17 cellular contexts compared by ENCODE assay signal in genomic region chr19:47497073-47497766, GRCh38. TPM values are rescaled to one million over a fixed set of nuclear protein-coding genes. Genes with fewer than 3 reads are reported as not detected.
DNase-seq lines count a peak whose midpoint lies in the region; ATAC-seq, FAIRE-seq and TF ChIP-seq lines count a peak whose summit lies in the region.
"Had no signal": no experiment of that assay in that cellular context is flagged by ENCODE, and none has a peak within 500 bp of the region (broad histone marks: within the 10 kb centered on the region; RNA-seq: fewer than 3 reads in every experiment).

No MANE protein-coding gene starts in this region.

- H3K79me2 ChIP-seq in K562 (ENCODE audit: control insufficient read depth, insufficient read depth, low read length), result peaks cover 2% of the 10 kb centered on the region; the same call in 1 of the 3 replicates

- H3K9me1 ChIP-seq in K562 (ENCODE audit: control insufficient read depth, insufficient read depth, low read length), result peaks cover 5% of the 10 kb centered on the region

- peak; percentile 35 for DNase-seq in NCI-H2171 (lab: John Stamatoyannopoulos, UW)
- peak; percentile 80 to 93 (median 86) for DNase-seq in K562 (ENCODE audit: extremely low read depth in 1 of 4, low spot score in 3 of 4)
- peak in 1 of 3 donors; percentile 41 for DNase-seq in mucosa of descending colon
- no peak for DNase-seq in HuH-7 (ENCODE audit: low spot score)
- DNase-seq in NCI-H1092 treated with DMSO at 0.1 percent for 48 hours (lab: John Stamatoyannopoulos, UW), result no peak
- no peak for DNase-seq in AG08396 (ENCODE audit: low spot score)
- DNase-seq: activated CD4-positive, alpha-beta T cell treated with anti-CD3 and anti-CD28 coated beads, Interleukin-2, amount 10 ng/mL, durations not matched to agents 7 days and 5 days; activated T-cell treated with anti-CD3 and anti-CD28 coated beads, Interleukin-2, amount 50 U/mL, for 72 hours; cerebellar nuclear complex; naive B cell; NCI-H1105 had no signal

- in situ Hi-C loops in K562 (cut with MboI), result no loop called here

- WGBS in K562 (ENCODE audit: insufficient coverage, low coverage, missing lambda C conversion rate), result 27% methylated on average over 20 of the region's 23 CpGs

- H3K27ac ChIP-seq in BLaER1 (peak overlapping the region; percentile 68), K562 (ENCODE audit: extremely low read depth, low read depth, low read length) (peak overlapping the region; percentile 63)
- H3K27ac ChIP-seq: gastroesophageal sphincter, KMS-11 had no signal

- no peak for TF ChIP-seq CTCF in K562 (IDR thresholded peaks at IDR 0.05 in 2 of 3, conservative IDR thresholded peaks at IDR 0.05 in 1 of 3; ENCODE audit: insufficient read depth in 2 of 3, low read depth in 1 of 3, low read length in 3 of 3)
- no peak for TF ChIP-seq CTCF in mucosa of descending colon (IDR thresholded peaks at IDR 0.05)

- intact Hi-C loops in K562 (cut with micrococcal nuclease), result no loop called here
- intact Hi-C loops in mucosa of descending colon (cut with DNase I, micrococcal nuclease), result no loop called here

- peaks cover 86% of the 10 kb centered on the region for H3K36me3 ChIP-seq in BLaER1
- H3K36me3 ChIP-seq in K562 (ENCODE audit: control insufficient read depth, insufficient read depth, low read length), result peaks cover 59% of the 10 kb centered on the region; the same call in 2 of the 3 replicates
- H3K36me3 ChIP-seq in mucosa of descending colon (ENCODE audit: low read depth), result peaks cover 3% of the 10 kb centered on the region

- H3K4me2 ChIP-seq in BLaER1 (peak overlapping the region; percentile 63), K562 (ENCODE audit: insufficient read depth, low read length) (peak overlapping the region; percentile 74)
- H3K4me2 ChIP-seq: KMS-11 had no signal

- no TSS peak for BruUV-seq in K562 (replicated peaks; lab: Mats Ljungman, UMichigan)

- CTCF ChIA-PET in K562 (lab: Yijun Ruan, JAX; ENCODE audit: low intra/inter-chr PET ratio), result interaction anchor here (0.5 kb wide), 1 partner anchor 13 kb away, joined by 3 read pairs; the partner anchor contains the start of gene KPTN

- POLR2A ChIA-PET in K562 (lab: Yijun Ruan, JAX), result interaction anchor here (0.5 to 1.8 kb wide), 6 partner anchors 10 to 257 kb away, joined by 3 to 7 read pairs (median 3); no protein-coding TSS in a partner anchor

- H3K27me3 ChIP-seq in BLaER1 (no peaks in the 10 kb centered on the region), K562 (ENCODE audit: control insufficient read depth in 2 of 2, insufficient read depth in 2 of 2, low read length in 2 of 2) (no peaks in the 10 kb centered on the region)
- H3K27me3 ChIP-seq: gastroesophageal sphincter had no signal

- H3K9me3 ChIP-seq in BLaER1, result no peaks in the 10 kb centered on the region
- H3K9me3 ChIP-seq in K562 (replicated peaks; ENCODE audit: control insufficient read depth, insufficient read depth, low read depth, low read length), result no peaks in the 10 kb centered on the region
- H3K9me3 ChIP-seq in mucosa of descending colon, result no peaks in the 10 kb centered on the region
- H3K9me3 ChIP-seq: gastroesophageal sphincter had no signal

- peak; percentile 92 for ATAC-seq in K562
- ATAC-seq in mucosa of descending colon, result peak; percentile 8
- no peak for ATAC-seq in HG03175 (IDR thresholded peaks at IDR 0.05; ENCODE audit: unreplicated experiment)
- ATAC-seq: activated T-cell treated with anti-CD3 and anti-CD28 coated beads, Interleukin-2, amount 50 U/mL, for 72 hours; gastroesophageal sphincter had no signal

- H4K20me1 ChIP-seq in BLaER1, result peaks cover 89% of the 10 kb centered on the region
- 0 out of 2 replicates have a peak, but pooled peaks cover 5% of the 10 kb centered on the region for H4K20me1 ChIP-seq in K562 (replicated peaks; ENCODE audit: control insufficient read depth, insufficient read depth, low read length)

- H2AFZ ChIP-seq in K562 (ENCODE audit: low read depth, low read length), result no peak overlapping the region; the same call in 1 of the 2 replicates

- no peak overlapping the region for H3K4me3 ChIP-seq in BLaER1
- no peak overlapping the region; the same call in 1 of the 2 replicates for H3K4me3 ChIP-seq in K562
- no peak overlapping the region for H3K4me3 ChIP-seq in mucosa of descending colon
- H3K4me3 ChIP-seq: gastroesophageal sphincter, lung had no signal

- H3K4me1 ChIP-seq in BLaER1, result peaks cover 51% of the 10 kb centered on the region
- H3K4me1 ChIP-seq in K562 (replicated peaks in 1 of 2; ENCODE audit: control insufficient read depth in 2 of 2, insufficient read depth in 2 of 2, low read length in 2 of 2), result peaks cover 28 to 82% of the 10 kb centered on the region in 2 experiments; a peak in 4 of 5 replicates
- H3K4me1 ChIP-seq in mucosa of descending colon (ENCODE audit: low read depth), result no peaks in the 10 kb centered on the region

- FAIRE-seq in K562 (lab: Jason Lieb, UNC), result peak; percentile 99
- FAIRE-seq: endothelial cell of umbilical vein had no signal

- 0 out of 4 replicates have a peak, but pooled peaks of 1 of the 2 experiments have one; percentile 5 for TF ChIP-seq RAD21 in K562 (CRISPR knock-in tag; conservative IDR thresholded peaks at IDR 0.05 in 1 of 2, IDR thresholded peaks at IDR 0.05 in 1 of 2)

- peak; percentile 67; the same call in 1 of the 2 replicates for TF ChIP-seq EP300 in K562 (IDR thresholded peaks at IDR 0.05; ENCODE audit: low read length)

- H3K9ac ChIP-seq in BLaER1 (peak overlapping the region; percentile 58; the same call in 1 of the 2 replicates), K562 (ENCODE audit: insufficient read depth in 1 of 2, low read depth in 2 of 2, low read length in 2 of 2) (peak overlapping the region; percentile 36 to 89; a peak in 3 of 4 replicates)
- H3K9ac ChIP-seq: KMS-11 had no signal

- no peak; the same call in 1 of the 2 replicates for TF ChIP-seq POLR2A in K562 (conservative IDR thresholded peaks at IDR 0.05)

RNA-seq across cellular contexts. Expression of gene KPTN, which starts 13.2 kb away (rescaled TPM):
- 6.2 and 16.4 TPM in 2 replicates for total RNA-seq in K562 (2011; cell fraction: chromatin; rRNA removed; ENCODE audit: low replicate concordance)
- total RNA-seq in K562 (2011; cell fraction: nucleolus; rRNA removed), result 13.6 and 14.7 TPM in 2 replicates
- total RNA-seq in K562 (2011; cell fraction: nucleoplasm; rRNA removed), result 7.3 and 7.6 TPM in 2 replicates
- total RNA-seq in K562 (2014; rRNA removed) (8.5 and 11.9 TPM in 2 replicates), K562 (2014; rRNA removed; fragmentation: Illumina TruSeq; extraction: Trizol) (4.9 and 6.4 TPM in 2 replicates), K562 (2015; rRNA removed; fragmentation: Illumina TruSeq; extraction: Trizol) (7.8 and 8.0 TPM in 2 replicates), K562 (2021) (14.3 and 16.3 TPM in 2 replicates), mucosa of descending colon (1 to 10 TPM; 5.5 to 8.9 (median 8.9) TPM)
- polyA plus RNA-seq in K562 (2011; rRNA removed) (10.0 and 10.5 TPM in 2 replicates), K562 (2014; fragmentation: Illumina TruSeq; extraction: Trizol) (12.3 and 18.2 TPM in 2 replicates), K562 (2014; fragmentation: Nextera tagmentation; extraction: Ambion mirVana) (1 to 10 TPM in 1 of 2 experiments, under 1 TPM in 1; 0.56 to 2.7 TPM), K562 (2014; rRNA removed) (16.2 and 18.6 TPM in 2 replicates)
- 9.7 and 17.1 TPM in 2 replicates for polyA plus RNA-seq in K562 (2011; cell fraction: cytosol; rRNA removed)
- 28.4 and 49.7 TPM in 2 replicates for polyA plus RNA-seq in K562 (2011; cell fraction: nucleus; rRNA removed)
- 11.8 and 12.7 TPM in 2 replicates for polyA plus RNA-seq in K562 (2012)
- 2.6 and 4.0 TPM in 2 replicates for polyA minus RNA-seq in K562 (2011; rRNA and poly(A)+ RNA removed)
- polyA minus RNA-seq in K562 (2011; cell fraction: cytosol; rRNA and poly(A)+ RNA removed), result 2.9 and 5.1 TPM in 2 replicates
- polyA minus RNA-seq in K562 (2011; cell fraction: nucleus; rRNA and poly(A)+ RNA removed), result 2.8 TPM in 2 replicates

RNA-seq across cellular contexts. Expression of gene NAPA, which starts 17.6 kb away (rescaled TPM):
- total RNA-seq in K562 (2011; cell fraction: chromatin; rRNA removed; ENCODE audit: low replicate concordance), result 45.2 and 101 TPM in 2 replicates
- total RNA-seq in K562 (2011; cell fraction: nucleolus; rRNA removed), result 60.4 and 69.0 TPM in 2 replicates
- total RNA-seq in K562 (2011; cell fraction: nucleoplasm; rRNA removed), result 46.8 and 63.8 TPM in 2 replicates
- total RNA-seq in K562 (2014; rRNA removed) (98.6 and 103 TPM in 2 replicates), K562 (2014; rRNA removed; fragmentation: Illumina TruSeq; extraction: Trizol) (23.3 and 25.7 TPM in 2 replicates), K562 (2015; rRNA removed; fragmentation: Illumina TruSeq; extraction: Trizol) (49.3 and 49.4 TPM in 2 replicates), K562 (2021) (88.5 and 92.6 TPM in 2 replicates), mucosa of descending colon (100 to 1,000 TPM; 109 to 145 (median 124) TPM)
- polyA plus RNA-seq in K562 (2011; rRNA removed) (77.5 and 115 TPM in 2 replicates), K562 (2014; fragmentation: Illumina TruSeq; extraction: Trizol) (82.2 and 88.2 TPM in 2 replicates), K562 (2014; fragmentation: Nextera tagmentation; extraction: Ambion mirVana) (10 to 100 TPM in 1 of 2 experiments, 1 to 10 TPM in 1; 5.4 to 22.4 TPM), K562 (2014; rRNA removed) (79.3 and 91.8 TPM in 2 replicates)
- polyA plus RNA-seq in K562 (2011; cell fraction: cytosol; rRNA removed), result 74.7 and 132 TPM in 2 replicates
- 52.5 and 61.2 TPM in 2 replicates for polyA plus RNA-seq in K562 (2011; cell fraction: nucleus; rRNA removed)
- polyA plus RNA-seq in K562 (2012), result 72.3 and 117 TPM in 2 replicates
- polyA minus RNA-seq in K562 (2011; rRNA and poly(A)+ RNA removed), result 66.5 and 83.7 TPM in 2 replicates
- polyA minus RNA-seq in K562 (2011; cell fraction: cytosol; rRNA and poly(A)+ RNA removed), result 79.6 and 85.6 TPM in 2 replicates
- 26.5 and 37.7 TPM in 2 replicates for polyA minus RNA-seq in K562 (2011; cell fraction: nucleus; rRNA and poly(A)+ RNA removed)

RNA-seq across cellular contexts. Expression of gene SLC8A2, which starts 25.5 kb away (rescaled TPM):
- 1.0 and 3.4 TPM in 2 replicates for total RNA-seq in K562 (2011; cell fraction: chromatin; rRNA removed; ENCODE audit: low replicate concordance)
- total RNA-seq in K562 (2011; cell fraction: nucleolus; rRNA removed), result 1.2 and 2.0 TPM in 2 replicates
- 1.0 and 1.5 TPM in 2 replicates for total RNA-seq in K562 (2011; cell fraction: nucleoplasm; rRNA removed)
- total RNA-seq in K562 (2014; rRNA removed) (0.64 and 0.86 TPM in 2 replicates), K562 (2014; rRNA removed; fragmentation: Illumina TruSeq; extraction: Trizol) (0.10 and 0.15 TPM in 2 replicates), K562 (2015; rRNA removed; fragmentation: Illumina TruSeq; extraction: Trizol) (0.30 TPM in 1 of 2 replicates, not detected in the other), K562 (2021) (0.60 and 0.66 TPM in 2 replicates), mucosa of descending colon (10 to 100 TPM in 1 of 3 donors, 1 to 10 TPM in 1, under 1 TPM in 1; 0.75 to 17.5 (median 2.1) TPM)
- polyA plus RNA-seq in K562 (2011; rRNA removed) (0.09 and 0.17 TPM in 2 replicates), K562 (2014; fragmentation: Illumina TruSeq; extraction: Trizol) (0.07 and 0.43 TPM in 2 replicates), K562 (2014; fragmentation: Nextera tagmentation; extraction: Ambion mirVana) (not detected), K562 (2014; rRNA removed) (0.18 and 0.32 TPM in 2 replicates)
- 0.21 and 1.7 TPM in 2 replicates for polyA plus RNA-seq in K562 (2011; cell fraction: cytosol; rRNA removed)
- 0.48 and 1.0 TPM in 2 replicates for polyA plus RNA-seq in K562 (2011; cell fraction: nucleus; rRNA removed)
- polyA plus RNA-seq in K562 (2012), result 0.61 and 0.62 TPM in 2 replicates
- polyA minus RNA-seq in K562 (2011; rRNA and poly(A)+ RNA removed), result 0.42 and 0.49 TPM in 2 replicates
- not detected in 2 replicates for polyA minus RNA-seq in K562 (2011; cell fraction: cytosol; rRNA and poly(A)+ RNA removed)
- 0.27 and 0.56 TPM in 2 replicates for polyA minus RNA-seq in K562 (2011; cell fraction: nucleus; rRNA and poly(A)+ RNA removed)
- total RNA-seq: activated CD4-positive, alpha-beta T cell treated with anti-CD3 and anti-CD28 coated beads, Interleukin-2, amount 10 ng/mL, durations not matched to agents 7 days and 5 days; endothelial cell of umbilical vein had no signal
- polyA plus RNA-seq: endothelial cell of umbilical vein had no signal

Comparison
In these comparisons a context has a peak if more than half of its experiments do, and no peak if none do; other contexts are left out.
1. DNase-seq: peak in NCI-H2171 (single experiment) and K562 (4 of 4); none in HuH-7 (single experiment), NCI-H1092 treated with DMSO at 0.1 percent for 48 hours (single experiment) and AG08396 (single experiment).